Comparison of ENCODE assay signal across 9 cellular contexts in genomic region chr15:90902656-90902995, GRCh38. TPM values are rescaled to one million over a fixed set of nuclear protein-coding genes. Genes with fewer than 3 reads are reported as not detected.
DNase-seq lines count a peak whose midpoint lies in the region; ATAC-seq, FAIRE-seq and TF ChIP-seq lines count a peak whose summit lies in the region.
"Had no signal": no experiment of that assay in that cellular context is flagged by ENCODE, and none has a peak within 500 bp of the region (broad histone marks: within the 10 kb centered on the region; RNA-seq: fewer than 3 reads in every experiment).

No MANE protein-coding gene starts in this region.

- H3K27ac ChIP-seq in KOPT-K1 (ENCODE audit: low read depth, low read length, poor library complexity, severe bottlenecking): peak overlapping the region; percentile 67
- no peak overlapping the region for H3K27ac ChIP-seq in ectodermal cell (ENCODE audit: insufficient read depth, low read depth, low read length, poor library complexity, severe bottlenecking)
- peak overlapping the region; percentile 80 to 93 (median 92) for H3K27ac ChIP-seq in pancreas

- H3K4me1 ChIP-seq in ectodermal cell (ENCODE audit: control insufficient read depth, insufficient read depth, low read length) (peaks cover 8% of the 10 kb centered on the region), pancreas (peaks cover 10 to 41% (median 22%) of the 10 kb centered on the region in 3 donors)

- ATAC-seq in pancreas (no peak), GM18505 (IDR thresholded peaks at IDR 0.05; ENCODE audit: unreplicated experiment) (no peak), sciatic nerve (no peak)

- 0% methylated on average over 60 of the region's 60 CpGs for WGBS in ectodermal cell, 2 experiments
- WGBS in pancreas, 2 donors: 0 to 1% methylated on average over 20 to 60 of the region's 60 CpGs

- DNase-seq in GM06990 (ENCODE audit: extremely low read depth, insufficient read length) (no peak), pancreas (no peak), iPS-NIHi11 (ENCODE audit: low spot score) (no peak), sciatic nerve (ENCODE audit: low spot score) (no peak)
- DNase-seq in activated CD4-positive, CD25-positive, alpha-beta regulatory T cell treated with anti-CD3 and anti-CD28 coated beads, Interleukin-2, amount 50 U/mL, for 72 hours: no peak

- FAIRE-seq in pancreas (lab: Jason Lieb, UNC): no peak
- FAIRE-seq: islet of Langerhans had no signal

- no peak for TF ChIP-seq POLR2A in GM18505 (IDR thresholded peaks at IDR 0.05; ENCODE audit: borderline replicate concordance, extremely low read depth, insufficient read depth, insufficient read length)

- H3K9me3 ChIP-seq in KOPT-K1 (ENCODE audit: insufficient read depth, low read length, poor library complexity, severe bottlenecking): no peaks in the 10 kb centered on the region
- no peaks in the 10 kb centered on the region for H3K9me3 ChIP-seq in ectodermal cell (ENCODE audit: control insufficient read depth, low read length)
- no peaks in the 10 kb centered on the region for H3K9me3 ChIP-seq in pancreas

- no peak for TF ChIP-seq CTCF in GM06990 (IDR thresholded peaks at IDR 0.05; ENCODE audit: insufficient read depth, low read length, poor library complexity, severe bottlenecking)
- TF ChIP-seq CTCF in pancreas (IDR thresholded peaks at IDR 0.05): no peak

- H3K4me3 ChIP-seq in GM06990 (replicated peaks; ENCODE audit: low read depth, low read length) (peak overlapping the region; percentile 80), ectodermal cell (ENCODE audit: insufficient read depth, low read depth, low read length) (peak overlapping the region; percentile 68), pancreas (peak overlapping the region; percentile 51 to 82 (median 61))

- H3K36me3 ChIP-seq in GM06990 (ENCODE audit: control insufficient read depth, insufficient read depth, low read length) (peaks cover 25% of the 10 kb centered on the region), KOPT-K1 (ENCODE audit: insufficient read depth, low read length) (peaks cover 30% of the 10 kb centered on the region), ectodermal cell (ENCODE audit: control insufficient read depth, insufficient read depth, low read length) (peaks cover 3% of the 10 kb centered on the region), pancreas (peaks cover 0 to 12% (median 10%) of the 10 kb centered on the region in 3 donors)

- intact Hi-C loops in pancreas (cut with DNase I): no loop called here
- intact Hi-C loops in sciatic nerve (cut with DNase I): loop anchor here (2.0 kb wide), 1 partner anchor 32 kb away; the partner anchor contains the start of gene UNC45A

- H3K27me3 ChIP-seq in GM06990 (replicated peaks; ENCODE audit: control insufficient read depth, insufficient read depth, low read length) (no peaks in the 10 kb centered on the region), ectodermal cell (ENCODE audit: control insufficient read depth, insufficient read depth, low read length, poor library complexity, severe bottlenecking) (peaks cover 18% of the 10 kb centered on the region), pancreas (no peaks in the 10 kb centered on the region)

RNA-seq across cellular contexts. Expression of gene MAN2A2, which starts 0.5 kb away (rescaled TPM):
- polyA plus RNA-seq in ectodermal cell (2013, experiment 1 of 4): 32.3 TPM
- 32.5 TPM for polyA plus RNA-seq in ectodermal cell (2013, experiment 2 of 4)
- polyA plus RNA-seq in ectodermal cell (2013, experiment 3 of 4): 31.3 TPM
- polyA plus RNA-seq in ectodermal cell (2013, experiment 4 of 4): 31.2 TPM
- total RNA-seq in pancreas: 10 to 100 TPM; 56.6 to 88.2 (median 67.7) TPM
- polyA plus RNA-seq in pancreas: 100 to 1,000 TPM in 1 of 2 donors, 10 to 100 TPM in 1; 57.2 to 118 TPM
- 150 TPM for total RNA-seq in sciatic nerve

RNA-seq across cellular contexts. Expression of gene FES, which starts 18.3 kb away (rescaled TPM):
- polyA plus RNA-seq in ectodermal cell (2013, experiment 1 of 4): 3.6 TPM
- polyA plus RNA-seq in ectodermal cell (2013, experiment 2 of 4): 6.9 TPM
- polyA plus RNA-seq in ectodermal cell (2013, experiment 3 of 4): 4.3 TPM
- 7.2 TPM for polyA plus RNA-seq in ectodermal cell (2013, experiment 4 of 4)
- total RNA-seq in pancreas (10 to 100 TPM in 1 of 6 donors, 1 to 10 TPM in 5; 3.9 to 23.0 (median 8.6) TPM), sciatic nerve (44.8 TPM)
- 10 to 100 TPM; 24.4 to 26.5 TPM for polyA plus RNA-seq in pancreas

RNA-seq across cellular contexts. Expression of gene HDDC3, which starts 29.7 kb away (rescaled TPM):
- polyA plus RNA-seq in ectodermal cell (2013, experiment 1 of 4): 17.9 TPM
- polyA plus RNA-seq in ectodermal cell (2013, experiment 2 of 4): 14.7 TPM
- 15.2 TPM for polyA plus RNA-seq in ectodermal cell (2013, experiment 3 of 4)
- 16.6 TPM for polyA plus RNA-seq in ectodermal cell (2013, experiment 4 of 4)
- total RNA-seq in pancreas (10 to 100 TPM; 10.3 to 17.6 (median 13.3) TPM), sciatic nerve (12.7 TPM)
- 10 to 100 TPM; 16.6 to 20.9 TPM for polyA plus RNA-seq in pancreas

RNA-seq across cellular contexts. Expression of gene UNC45A, which starts 32.5 kb away (rescaled TPM):
- polyA plus RNA-seq in ectodermal cell (2013, experiment 1 of 4): 72.6 TPM
- polyA plus RNA-seq in ectodermal cell (2013, experiment 2 of 4): 79.2 TPM
- 58.1 TPM for polyA plus RNA-seq in ectodermal cell (2013, experiment 3 of 4)
- 60.6 TPM for polyA plus RNA-seq in ectodermal cell (2013, experiment 4 of 4)
- total RNA-seq in pancreas: 10 to 100 TPM; 29.2 to 50.7 (median 32.2) TPM
- 10 to 100 TPM; 50.0 to 51.3 TPM for polyA plus RNA-seq in pancreas
- 56.8 TPM for total RNA-seq in sciatic nerve

RNA-seq across cellular contexts. Expression of gene FURIN, which starts 34.2 kb away (rescaled TPM):
- polyA plus RNA-seq in ectodermal cell (2013, experiment 1 of 4): 16.2 TPM
- polyA plus RNA-seq in ectodermal cell (2013, experiment 2 of 4): 17.4 TPM
- 14.6 TPM for polyA plus RNA-seq in ectodermal cell (2013, experiment 3 of 4)
- 15.5 TPM for polyA plus RNA-seq in ectodermal cell (2013, experiment 4 of 4)
- total RNA-seq in pancreas: 100 to 1,000 TPM in 3 of 6 donors, 10 to 100 TPM in 3; 50.3 to 106 (median 98.8) TPM
- 10 to 100 TPM; 52.5 to 67.7 TPM for polyA plus RNA-seq in pancreas
- total RNA-seq in sciatic nerve: 51.6 TPM
